ENCODE assay signal across 14 cellular contexts in genomic region chr12:26032719-26033241, GRCh38.
DNase-seq lines count a peak whose midpoint lies in the region; ATAC-seq, FAIRE-seq and TF ChIP-seq lines count a peak whose summit lies in the region.
"Had no signal": no experiment of that assay in that cellular context is flagged by ENCODE, and none has a peak within 500 bp of the region (broad histone marks: within the 10 kb centered on the region; RNA-seq: fewer than 3 reads in every experiment).

No MANE protein-coding gene starts in this region.

- H3K27ac Mint-ChIP-seq in WTC11: peak overlapping the region; percentile 63; the same call in 1 of the 2 replicates
- H3K27ac Mint-ChIP-seq: naive B cell had no signal

- ATAC-seq in WTC11 (no peak), HG02678 (IDR thresholded peaks at IDR 0.05; ENCODE audit: unreplicated experiment) (no peak), HG02870 (IDR thresholded peaks at IDR 0.05; ENCODE audit: unreplicated experiment) (no peak)
- ATAC-seq: right cardiac atrium had no signal

- H3K36me3 Mint-ChIP-seq in WTC11: no peaks in the 10 kb centered on the region
- H3K36me3 Mint-ChIP-seq: naive B cell had no signal

- H3K27me3 Mint-ChIP-seq in WTC11 (ENCODE audit: low read depth): no peaks in the 10 kb centered on the region
- H3K27me3 Mint-ChIP-seq: naive B cell had no signal

- no peaks in the 10 kb centered on the region for H3K9me3 Mint-ChIP-seq in WTC11
- H3K9me3 Mint-ChIP-seq: naive B cell had no signal

- H3K4me1 ChIP-seq in mesendoderm (ENCODE audit: control insufficient read depth, low read depth, low read length): peaks cover 4% of the 10 kb centered on the region

- POLR2A ChIA-PET in WTC11 (lab: Charles Lee): no interaction called here

- H3K27ac ChIP-seq in mesendoderm (ENCODE audit: low read depth, low read length): no peak overlapping the region

- H3K36me3 ChIP-seq in mesendoderm (ENCODE audit: control insufficient read depth, insufficient read depth, low read length): no peaks in the 10 kb centered on the region

- peak overlapping the region; percentile 57 for H2BK15ac ChIP-seq in mesendoderm (replicated peaks; ENCODE audit: low read depth)

- H3K4me1 Mint-ChIP-seq in WTC11: peaks cover 30% of the 10 kb centered on the region
- H3K4me1 Mint-ChIP-seq: naive B cell had no signal

- FAIRE-seq in D721Med (lab: Jason Lieb, UNC): peak; percentile 61
- FAIRE-seq: colon, keratinocyte had no signal

- no peak overlapping the region for H2BK5ac ChIP-seq in mesendoderm (ENCODE audit: low read length)

- H3K4me3 Mint-ChIP-seq in WTC11: no peak overlapping the region
- H3K4me3 Mint-ChIP-seq: naive B cell had no signal

- peaks cover 3% of the 10 kb centered on the region for H3K79me2 ChIP-seq in mesendoderm (ENCODE audit: control insufficient read depth, insufficient read depth, low read length)

- TF ChIP-seq CTCF in D721Med (IDR thresholded peaks at IDR 0.05; ENCODE audit: insufficient read depth, missing control alignments) (no peak), WTC11 (IDR thresholded peaks at IDR 0.05) (no peak)

- H3K4me2 ChIP-seq in mesendoderm (ENCODE audit: low read length): no peak overlapping the region

- H4K8ac ChIP-seq in mesendoderm (ENCODE audit: low read depth, low read length): no peak overlapping the region

- peaks cover 9% of the 10 kb centered on the region for H3K79me1 ChIP-seq in mesendoderm (ENCODE audit: low read length)

- no peak overlapping the region for H3K4ac ChIP-seq in mesendoderm (ENCODE audit: low read depth, low read length)

- DNase-seq in D721Med (ENCODE audit: insufficient read length, low spot score) (no peak), HT-29 (ENCODE audit: low spot score) (peak; percentile 35), WTC11 (ENCODE audit: low spot score) (no peak), mesendoderm (peak; percentile 63), foreskin melanocyte (no peak)
- DNase-seq: activated naive CD4-positive, alpha-beta T cell treated with anti-CD3 and anti-CD28 coated beads, Interleukin-2, amount 50 U/mL, for 16 hours; naive B cell; NCI-H187 treated with DMSO at 0.1 percent for 48 hours; right cardiac atrium; RPMI8226 had no signal

- no peaks in the 10 kb centered on the region for H3K27me3 ChIP-seq in mesendoderm (ENCODE audit: insufficient read depth, low read length, poor library complexity)

- H3K18ac ChIP-seq in mesendoderm (ENCODE audit: low read length): no peak overlapping the region

- H3K9ac ChIP-seq in mesendoderm (ENCODE audit: low read length): no peak overlapping the region

- no peak overlapping the region for H2AK5ac ChIP-seq in mesendoderm (ENCODE audit: low read length)

- H4K5ac ChIP-seq in mesendoderm (ENCODE audit: low read length): no peak overlapping the region

- no peak overlapping the region for H3K56ac ChIP-seq in mesendoderm (ENCODE audit: low read length)

- no peak overlapping the region for H3K23ac ChIP-seq in mesendoderm (ENCODE audit: low read length)

- no peak overlapping the region for H2BK120ac ChIP-seq in mesendoderm (ENCODE audit: low read depth, low read length)

- CTCF ChIA-PET in WTC11 (lab: Charles Lee): interaction anchor here (1.4 kb wide), 1 partner anchor 13 kb away, joined by 3 read pairs; no protein-coding TSS in a partner anchor

- no CpG with 5 or more reads among the region's 1 CpG for WGBS in mesendoderm (ENCODE audit: extremely low coverage, insufficient coverage, low lambda C conversion rate)

- H3K4me3 ChIP-seq in mesendoderm (ENCODE audit: low read length): no peak overlapping the region

TF ChIP-seq in WTC11, 78 proteins besides CTCF, POLR2A, EP300 and RAD21 (continues in another document):
- no peak for TF ChIP-seq FOXJ3 (CRISPR knock-in tag; IDR thresholded peaks at IDR 0.05; ENCODE audit: borderline replicate concordance)
- TF ChIP-seq ZNF396 (CRISPR knock-in tag; IDR thresholded peaks at IDR 0.05; ENCODE audit: borderline replicate concordance): no peak
- no peak for TF ChIP-seq ETV6 (CRISPR knock-in tag; IDR thresholded peaks at IDR 0.05)
- TF ChIP-seq SP1 (CRISPR knock-in tag; conservative IDR thresholded peaks at IDR 0.05): no peak
- TF ChIP-seq PRDM15 (CRISPR knock-in tag; IDR thresholded peaks at IDR 0.05): no peak
- TF ChIP-seq ATF2 (CRISPR knock-in tag; IDR thresholded peaks at IDR 0.05; ENCODE audit: borderline replicate concordance, low read depth): no peak
- TF ChIP-seq ERG (CRISPR knock-in tag; IDR thresholded peaks at IDR 0.05): no peak
- no peak for TF ChIP-seq TCF7 (CRISPR knock-in tag; IDR thresholded peaks at IDR 0.05; ENCODE audit: low read depth)
- TF ChIP-seq TEAD4 (CRISPR knock-in tag; IDR thresholded peaks at IDR 0.05): no peak
- no peak for TF ChIP-seq ZMAT4 (CRISPR knock-in tag; IDR thresholded peaks at IDR 0.05)

Comparison
In these comparisons a context has a peak if more than half of its experiments do, and no peak if none do; other contexts are left out.
1. DNase-seq: peak in HT-29 (single experiment) and mesendoderm (single experiment); none in D721Med (single experiment), WTC11 (single experiment) and foreskin melanocyte (single experiment).